Comparison of ENCODE assay signal across 8 cellular contexts in the genomic region with DNA sequence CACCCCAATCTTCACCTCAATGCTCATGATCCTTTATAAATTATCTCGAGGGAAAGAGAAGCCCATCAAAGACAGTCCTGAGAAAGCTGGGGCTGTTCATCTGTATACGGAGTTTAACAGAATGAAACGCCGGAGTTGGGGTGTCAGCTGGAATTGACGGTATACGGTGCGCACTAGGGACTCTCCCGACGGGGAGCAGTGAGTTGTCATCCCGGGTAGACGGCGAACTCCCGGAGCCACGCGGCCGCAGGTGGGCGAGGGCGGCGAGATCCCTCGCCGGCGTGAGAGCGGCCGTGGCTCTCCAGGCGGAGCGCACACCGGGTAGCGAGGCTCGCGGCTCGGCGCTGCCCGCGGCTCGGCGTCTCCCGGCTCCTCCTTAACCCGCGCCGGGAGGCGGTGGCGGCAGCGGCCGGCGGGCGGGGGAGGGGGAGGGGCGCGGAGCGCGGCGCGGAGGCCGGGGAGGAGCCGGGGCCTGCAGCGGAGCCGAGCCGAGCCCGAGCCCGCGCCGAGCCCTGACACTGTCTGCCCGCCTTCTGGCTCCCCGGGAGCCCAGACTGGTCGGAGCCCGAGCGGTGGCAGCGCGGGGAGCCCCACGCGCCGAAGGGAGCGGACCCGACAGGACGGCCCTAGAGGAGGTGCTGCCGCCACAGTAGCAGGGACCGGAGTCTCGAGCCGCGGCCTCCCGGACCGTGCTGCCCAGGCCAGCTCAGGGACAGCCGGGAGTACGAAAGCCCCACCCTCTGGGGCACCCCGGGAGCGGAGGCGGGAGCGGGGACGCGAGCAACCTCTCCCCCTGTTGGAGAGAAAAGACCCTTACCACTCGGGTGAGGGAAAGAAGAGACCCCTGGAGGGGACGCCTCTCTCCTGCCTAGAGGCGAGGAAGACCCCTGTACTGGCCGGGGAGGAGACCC. TPM values are rescaled to one million over a fixed set of nuclear protein-coding genes. Genes with fewer than 3 reads are reported as not detected.
DNase-seq lines count a peak whose midpoint lies in the region; ATAC-seq and TF ChIP-seq lines count a peak whose summit lies in the region.

A gene (plus strand): TSS at position 475 of the 911 bp plus-strand sequence. CDS start 7,117 bp downstream, outside the sequence.

- 1% methylated on average over 93 of the region's 93 CpGs for WGBS in ectodermal cell, 2 experiments
- WGBS in lung, 2 donors = 0 to 1% methylated on average over 58 to 93 of the region's 93 CpGs

- DNase-seq in NCI-H2227 treated with DMSO at 0.1 percent for 48 hours (lab: John Stamatoyannopoulos, UW) (peak; percentile 31), lung (ENCODE audit: low spot score) (peak; percentile 81)
- peak; percentile 82 for DNase-seq in activated CD4-positive, alpha-beta memory T cell treated with anti-CD3 and anti-CD28 coated beads, Interleukin-2, amount 10 ng/mL, durations not matched to agents 7 days and 5 days
- DNase-seq in stimulated activated CD4-positive, alpha-beta T cell treated with anti-CD3 and anti-CD28 coated beads, TNF-alpha, amount 100 ng/mL, for 24 hours (ENCODE audit: low read depth in 3 of 3) = peak; percentile 53 to 73 (median 59)

- peaks cover 28% of the 10 kb centered on the region for H3K4me1 ChIP-seq in ACC112 (ENCODE audit: control insufficient read depth, insufficient read depth, low read length, unreplicated experiment)
- H3K4me1 ChIP-seq in ectodermal cell (ENCODE audit: control insufficient read depth, insufficient read depth, low read length) = peaks cover 24% of the 10 kb centered on the region
- peaks cover 15 to 17% of the 10 kb centered on the region in 2 donors for H3K4me1 ChIP-seq in lung (ENCODE audit: control insufficient read depth in 2 of 2, insufficient read depth in 2 of 2, low read length in 2 of 2)

- no peak for TF ChIP-seq CTCF in lung (IDR thresholded peaks at IDR 0.05; ENCODE audit: control extremely low read depth, extremely low read depth)

- H3K4me3 ChIP-seq in ACC112 (ENCODE audit: low read depth, low read length) (peak within 1 kb of the TSS; percentile 92), ectodermal cell (ENCODE audit: insufficient read depth, low read depth, low read length) (peak within 1 kb of the TSS; percentile 73), lung (peak within 1 kb of the TSS; percentile 89)

- peaks cover 41% of the 10 kb centered on the region for H3K79me2 ChIP-seq in ACC112 (ENCODE audit: control insufficient read depth, insufficient read depth, low read length, unreplicated experiment)

- no peaks in the 10 kb centered on the region for H3K27me3 Mint-ChIP-seq in activated CD4-positive, alpha-beta memory T cell treated with anti-CD3 and anti-CD28 coated beads, Interleukin-2, amount 10 ng/mL, durations not matched to agents 7 days and 5 days

- peak within 1 kb of the TSS; percentile 43 for H3K27ac ChIP-seq in ACC112 (ENCODE audit: low read depth, low read length)
- no peak within 1 kb of the TSS for H3K27ac ChIP-seq in ectodermal cell (ENCODE audit: insufficient read depth, low read depth, low read length, poor library complexity, severe bottlenecking)
- peak within 1 kb of the TSS; percentile 97 to 98 for H3K27ac ChIP-seq in lung (ENCODE audit: low read depth in 1 of 2, low read length in 1 of 2)

- H3K27me3 ChIP-seq in ACC112 (ENCODE audit: insufficient read depth, low read length) = no peaks in the 10 kb centered on the region
- H3K27me3 ChIP-seq in ectodermal cell (ENCODE audit: control insufficient read depth, insufficient read depth, low read length, poor library complexity, severe bottlenecking) = no peaks in the 10 kb centered on the region
- no peaks in the 10 kb centered on the region for H3K27me3 ChIP-seq in lung (ENCODE audit: control insufficient read depth, insufficient read depth)

- peak within 1 kb of the TSS; percentile 84 for H3K4me3 Mint-ChIP-seq in activated CD4-positive, alpha-beta memory T cell treated with anti-CD3 and anti-CD28 coated beads, Interleukin-2, amount 10 ng/mL, durations not matched to agents 7 days and 5 days

- peak within 1 kb of the TSS; percentile 44 for H3K27ac Mint-ChIP-seq in activated CD4-positive, alpha-beta memory T cell treated with anti-CD3 and anti-CD28 coated beads, Interleukin-2, amount 10 ng/mL, durations not matched to agents 7 days and 5 days

- ATAC-seq in GM18520 (IDR thresholded peaks at IDR 0.05; ENCODE audit: unreplicated experiment) (peak; percentile 64), HG03064 (IDR thresholded peaks at IDR 0.05; ENCODE audit: low read depth, unreplicated experiment) (peak; percentile 63), lung (ENCODE audit: insufficient read depth, low FRiP score) (peak; percentile 92)

- H3K9me3 ChIP-seq in ectodermal cell (ENCODE audit: control insufficient read depth, low read length) (no peaks in the 10 kb centered on the region), lung (ENCODE audit: control insufficient read depth in 2 of 2, insufficient read depth in 1 of 2, low read length in 1 of 2) (no peaks in the 10 kb centered on the region)

- H3K36me3 Mint-ChIP-seq in activated CD4-positive, alpha-beta memory T cell treated with anti-CD3 and anti-CD28 coated beads, Interleukin-2, amount 10 ng/mL, durations not matched to agents 7 days and 5 days (ENCODE audit: low read depth) = peaks cover 7% of the 10 kb centered on the region

- H2AFZ ChIP-seq in ACC112 (ENCODE audit: low read length, unreplicated experiment) = peak within 1 kb of the TSS; percentile 87

- peaks cover 53% of the 10 kb centered on the region for H3K4me1 Mint-ChIP-seq in activated CD4-positive, alpha-beta memory T cell treated with anti-CD3 and anti-CD28 coated beads, Interleukin-2, amount 10 ng/mL, durations not matched to agents 7 days and 5 days

- H3K36me3 ChIP-seq in ACC112 (ENCODE audit: insufficient read depth, low read length) = peaks cover 3% of the 10 kb centered on the region; the same call in 1 of the 2 replicates
- no peaks in the 10 kb centered on the region for H3K36me3 ChIP-seq in ectodermal cell (ENCODE audit: control insufficient read depth, insufficient read depth, low read length)
- no peaks in the 10 kb centered on the region for H3K36me3 ChIP-seq in lung (ENCODE audit: control insufficient read depth in 2 of 2, insufficient read depth in 2 of 2, low read length in 2 of 2)

- POLR2A ChIA-PET in activated CD4-positive, alpha-beta memory T cell treated with anti-CD3 and anti-CD28 coated beads, Interleukin-2, amount 10 ng/mL, durations not matched to agents 7 days and 5 days (lab: Charles Lee) = interaction anchor here (1.0 to 1.6 kb wide), 8 partner anchors 9 to 107 kb away, joined by 3 to 6 read pairs (median 4); a partner anchor contains a TSS

- no peaks in the 10 kb centered on the region for H3K9me3 Mint-ChIP-seq in activated CD4-positive, alpha-beta memory T cell treated with anti-CD3 and anti-CD28 coated beads, Interleukin-2, amount 10 ng/mL, durations not matched to agents 7 days and 5 days

- CTCF ChIA-PET in activated CD4-positive, alpha-beta memory T cell treated with anti-CD3 and anti-CD28 coated beads, Interleukin-2, amount 10 ng/mL, durations not matched to agents 7 days and 5 days (lab: Charles Lee) = interaction anchor here (0.6 to 3.9 kb wide), 4 partner anchors 46 to 176 kb away, joined by 4 to 15 read pairs (median 4); no protein-coding TSS in a partner anchor

RNA-seq across cellular contexts. Expression of the gene that starts here (rescaled TPM):
- total RNA-seq in activated CD4-positive, alpha-beta memory T cell treated with anti-CD3 and anti-CD28 coated beads, Interleukin-2, amount 10 ng/mL, durations not matched to agents 7 days and 5 days = 10 to 100 TPM; 19.6 to 20.4 TPM
- 11.7 TPM for polyA plus RNA-seq in ectodermal cell (2013, experiment 1 of 4)
- 11.9 TPM for polyA plus RNA-seq in ectodermal cell (2013, experiment 2 of 4)
- 10.0 TPM for polyA plus RNA-seq in ectodermal cell (2013, experiment 3 of 4)
- polyA plus RNA-seq in ectodermal cell (2013, experiment 4 of 4) = 9.8 TPM
- total RNA-seq in lung = 10 to 100 TPM; 14.3 to 16.7 TPM
- polyA plus RNA-seq in lung = 1 to 10 TPM; 8.3 to 9.4 TPM

Comparison
In these comparisons a context has a peak if more than half of its experiments do, and no peak if none do; other contexts are left out.
1. DNase-seq: peak in every context shown above with its lines; median percentile 82 in activated CD4-positive, alpha-beta memory T cell treated with anti-CD3 and anti-CD28 coated beads, Interleukin-2, amount 10 ng/mL, durations not matched to agents 7 days and 5 days; 81 in lung; 59 in stimulated activated CD4-positive, alpha-beta T cell treated with anti-CD3 and anti-CD28 coated beads, TNF-alpha, amount 100 ng/mL, for 24 hours; 31 in NCI-H2227 treated with DMSO at 0.1 percent for 48 hours.